Comparison of ENCODE assay signal across 17 cellular contexts in the genomic region with DNA sequence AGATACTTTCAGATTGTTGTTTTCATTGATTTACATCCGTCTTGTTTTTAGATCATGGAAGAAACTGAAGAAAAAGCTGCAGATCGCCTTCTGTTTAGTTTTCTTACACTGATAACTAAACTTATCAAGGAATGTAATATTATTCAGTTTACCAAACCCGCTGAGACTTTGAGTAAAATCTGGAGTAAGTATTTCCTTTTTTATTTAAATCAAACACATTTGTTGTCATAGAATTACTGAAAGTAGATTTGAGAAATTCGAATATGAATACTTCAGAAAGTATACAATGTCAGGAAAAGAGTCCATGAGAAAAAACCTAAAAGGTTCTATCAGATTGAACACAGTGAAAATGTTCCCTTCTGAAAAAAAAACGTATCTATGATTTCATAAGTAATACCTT.
"Had no signal": no experiment of that assay in that cellular context is flagged by ENCODE, and none has a peak within 500 bp of the region (broad histone marks: within the 10 kb centered on the region; RNA-seq: fewer than 3 reads in every experiment).

No MANE protein-coding gene starts in this region.

- H3K4me1 ChIP-seq: left lung, transverse colon had no signal

- H3K9me3 Mint-ChIP-seq: naive thymus-derived CD4-positive, alpha-beta T cell; T-helper 1 cell treated with Interleukin-12 subunit alpha and Interleukin-12 subunit beta and Interleukin-4 antibody, amounts not matched to agents 30 μg/mL and 1 μg/mL, for 36 hours had no signal

- H3K27me3 ChIP-seq: dorsolateral prefrontal cortex, left lung, neutrophil, transverse colon had no signal

- H3K27me3 Mint-ChIP-seq: naive thymus-derived CD4-positive, alpha-beta T cell had no signal

- H3K4me1 Mint-ChIP-seq: naive thymus-derived CD4-positive, alpha-beta T cell had no signal

- H3K4me3 ChIP-seq: dorsolateral prefrontal cortex, left lung, mucosa of descending colon, transverse colon had no signal

- H3K27ac ChIP-seq: dorsolateral prefrontal cortex, left lung, neutrophil, transverse colon, WERI-Rb-1 had no signal

- H3K27ac Mint-ChIP-seq: T-helper 1 cell treated with Interleukin-12 subunit alpha and Interleukin-12 subunit beta and Interleukin-4 antibody, amounts not matched to agents 30 μg/mL and 1 μg/mL, for 36 hours had no signal

- DNase-seq: activated gamma-delta T cell treated with Interleukin-2 at 50 U/mL for 16 hours; activated T-cell treated with anti-CD3 and anti-CD28 coated beads, Interleukin-2, amount 50 U/mL, for 1 hour; aorta; dorsolateral prefrontal cortex; erythroblast; kidney; left lung; mammary epithelial cell; mucosa of descending colon; naive thymus-derived CD4-positive, alpha-beta T cell; retina; SIG-M5; stimulated activated naive CD4-positive, alpha-beta T cell; transverse colon; WERI-Rb-1 had no signal

- H3K9me3 ChIP-seq: left lung, mucosa of descending colon, neutrophil, transverse colon had no signal

- ATAC-seq: left lung; mucosa of descending colon; naive thymus-derived CD4-positive, alpha-beta T cell had no signal

- H3K4me3 Mint-ChIP-seq: naive thymus-derived CD4-positive, alpha-beta T cell; T-helper 1 cell treated with Interleukin-12 subunit alpha and Interleukin-12 subunit beta and Interleukin-4 antibody, amounts not matched to agents 30 μg/mL and 1 μg/mL, for 36 hours had no signal
